12 cellular contexts compared by ENCODE assay signal in the genomic region with DNA sequence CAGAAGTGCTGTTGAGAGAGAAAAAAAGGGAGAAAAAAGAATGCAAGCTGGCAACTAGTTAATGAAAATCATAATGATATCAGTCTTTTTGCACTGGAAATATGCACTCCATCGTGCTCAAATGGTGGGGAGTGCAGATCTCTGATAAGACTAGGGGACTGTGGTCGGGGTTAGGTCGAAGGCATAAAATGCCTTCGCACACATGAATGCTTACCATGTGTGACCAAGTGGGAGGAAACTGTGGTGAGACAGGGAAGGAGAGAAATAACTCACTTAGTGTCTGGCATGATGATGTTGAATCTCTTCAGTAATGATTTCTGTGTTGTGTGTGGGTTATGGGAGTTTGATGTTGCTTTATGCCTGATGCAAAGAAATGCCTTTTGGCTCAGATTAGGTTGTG.
DNase-seq lines count a peak whose midpoint lies in the region; ATAC-seq and TF ChIP-seq lines count a peak whose summit lies in the region.
"Had no signal": no experiment of that assay in that cellular context is flagged by ENCODE, and none has a peak within 500 bp of the region (broad histone marks: within the 10 kb centered on the region; RNA-seq: fewer than 3 reads in every experiment).

No MANE protein-coding gene starts in this region.

- H3K36me3 Mint-ChIP-seq in Caco-2 (ENCODE audit: insufficient read depth, unreplicated experiment), result no peaks in the 10 kb centered on the region

- BruUV-seq in Caco-2 (replicated peaks; lab: Mats Ljungman, UMichigan), result no TSS peak

- H3K27ac Mint-ChIP-seq in Caco-2 (ENCODE audit: unreplicated experiment), result no peak overlapping the region
- H3K27ac Mint-ChIP-seq: effector memory CD8-positive, alpha-beta T cell had no signal

- no peaks in the 10 kb centered on the region for H3K4me1 ChIP-seq in Caco-2

- no peaks in the 10 kb centered on the region for H3K27me3 Mint-ChIP-seq in Caco-2 (ENCODE audit: insufficient read depth, unreplicated experiment)
- H3K27me3 Mint-ChIP-seq: effector memory CD8-positive, alpha-beta T cell had no signal

- H3K4me1 Mint-ChIP-seq in Caco-2 (ENCODE audit: low read depth, unreplicated experiment), result no peaks in the 10 kb centered on the region

- DNase-seq in GDM1 (lab: John Stamatoyannopoulos, UW), result peak; percentile 14
- peak; percentile 27 for DNase-seq in astrocyte of the hippocampus (ENCODE audit: low read depth, low spot score)
- DNase-seq in Caco-2, result no peak
- no peak for DNase-seq in dedifferentiated amniotic fluid mesenchymal stem cell (ENCODE audit: extremely low spot score)
- DNase-seq in ureter (ENCODE audit: low spot score), result no peak
- no peak for DNase-seq in NCI-H1694 treated with DMSO at 0.1 percent for 48 hours (lab: John Stamatoyannopoulos, UW)
- DNase-seq: ACHN; activated CD8-positive, alpha-beta memory T cell treated with anti-CD3 and anti-CD28 coated beads for 24 hours; effector memory CD8-positive, alpha-beta T cell; NCI-H524 treated with DMSO at 0.1 percent for 48 hours had no signal

- H3K4me3 Mint-ChIP-seq in Caco-2 (ENCODE audit: unreplicated experiment), result no peak overlapping the region
- H3K4me3 Mint-ChIP-seq: effector memory CD8-positive, alpha-beta T cell had no signal

- no peaks in the 10 kb centered on the region for H3K9me3 Mint-ChIP-seq in Caco-2 (ENCODE audit: unreplicated experiment)

- H3K36me3 ChIP-seq in Caco-2 (ENCODE audit: control insufficient read depth, insufficient read depth, low read length), result no peaks in the 10 kb centered on the region

- no peak for TF ChIP-seq CTCF in Caco-2 (IDR thresholded peaks at IDR 0.05; ENCODE audit: insufficient read depth in 1 of 2, low read depth in 1 of 2, low read length in 1 of 2, severe bottlenecking in 1 of 2, unreplicated experiment in 1 of 2)

- no peak overlapping the region for H3K4me3 ChIP-seq in Caco-2 (ENCODE audit: low read depth, low read length)

- intact Hi-C loops in Caco-2 (cut with micrococcal nuclease; ENCODE audit: unreplicated experiment), result no loop called here

- ATAC-seq in GM21381 (IDR thresholded peaks at IDR 0.05; ENCODE audit: unreplicated experiment) (peak; percentile 75), HG03342 (IDR thresholded peaks at IDR 0.05; ENCODE audit: unreplicated experiment) (peak; percentile 64)
- ATAC-seq: effector memory CD8-positive, alpha-beta T cell had no signal

- POLR2A ChIA-PET in Caco-2 (lab: Charles Lee), result no interaction called here

- H3K9me3 ChIP-seq in Caco-2, result no peaks in the 10 kb centered on the region

- H3K27me3 ChIP-seq in Caco-2 (replicated peaks; ENCODE audit: control insufficient read depth, insufficient read depth, low read length), result no peaks in the 10 kb centered on the region

- CTCF ChIA-PET in Caco-2 (lab: Charles Lee), result no interaction called here

Comparison
In these comparisons a context has a peak if more than half of its experiments do, and no peak if none do; other contexts are left out.
1. DNase-seq: peak in GDM1 (single experiment) and astrocyte of the hippocampus (single experiment); none in Caco-2 (0 of 2), dedifferentiated amniotic fluid mesenchymal stem cell (single experiment), ureter (single experiment) and NCI-H1694 treated with DMSO at 0.1 percent for 48 hours (single experiment).